In the genomic region with DNA sequence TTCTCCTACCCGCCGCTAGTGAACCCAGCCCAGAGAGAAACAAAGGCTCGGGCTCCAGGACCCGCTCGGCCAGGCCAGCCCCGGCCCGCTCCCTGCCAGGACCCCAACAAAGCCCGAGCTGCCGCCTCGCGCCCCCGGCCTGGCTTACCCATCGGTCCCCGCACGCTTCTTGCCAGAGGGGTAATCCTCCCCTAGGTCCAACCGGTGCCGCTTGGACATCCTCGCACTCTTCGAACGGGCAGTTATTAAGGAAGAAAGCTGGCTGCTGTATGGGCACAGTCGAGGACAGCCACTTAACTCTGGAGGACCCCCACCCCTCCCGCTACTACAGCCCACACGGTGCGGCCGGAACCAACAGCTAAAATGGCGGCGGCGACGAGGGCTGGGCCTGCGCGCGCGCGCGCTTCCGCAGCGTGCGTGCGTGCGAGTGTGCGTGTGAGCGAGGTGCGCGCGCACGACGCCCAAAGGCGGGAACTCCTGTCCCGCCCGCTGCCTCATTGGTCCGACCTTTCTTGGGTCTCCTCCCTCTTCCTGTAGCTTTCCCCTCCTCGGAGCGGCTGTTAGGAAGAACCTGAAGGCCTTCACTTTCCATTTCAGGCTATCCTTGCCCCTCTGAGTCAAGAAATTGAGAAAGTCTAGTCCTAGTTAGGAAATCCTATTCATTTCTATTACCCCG, we compare ENCODE assay signal across 8 cellular contexts. TPM values are rescaled to one million over a fixed set of nuclear protein-coding genes. Genes with fewer than 3 reads are reported as not detected.
DNase-seq lines count a peak whose midpoint lies in the region; ATAC-seq and TF ChIP-seq lines count a peak whose summit lies in the region.

TSS of gene DHX15 (minus strand) at position 380 of the 676 bp plus-strand sequence. CDS start at position 219, 161 bp downstream.

- no peaks in the 10 kb centered on the region for H3K27me3 ChIP-seq in H7 (ENCODE audit: control insufficient read depth, insufficient read depth, low read length)

- no peaks in the 10 kb centered on the region; the same call in none of the 2 replicates for H3K36me3 ChIP-seq in H7 (replicated peaks; ENCODE audit: control insufficient read depth, insufficient read depth, low read length)

- no peaks in the 10 kb centered on the region for H3K9me3 Mint-ChIP-seq in natural killer cell treated with Interleukin-12 subunit alpha and Interleukin-12 subunit beta and Interleukin-15 and Interleukin-18, amount 100 ng/mL, for 72 hours

- H3K27ac Mint-ChIP-seq in natural killer cell treated with Interleukin-12 subunit alpha and Interleukin-12 subunit beta and Interleukin-15 and Interleukin-18, amount 100 ng/mL, for 72 hours: peak within 1 kb of the TSS; percentile 93 to 96

- peaks cover 19% of the 10 kb centered on the region for H3K36me3 Mint-ChIP-seq in natural killer cell treated with Interleukin-12 subunit alpha and Interleukin-12 subunit beta and Interleukin-15 and Interleukin-18, amount 100 ng/mL, for 72 hours

- H3K4me3 ChIP-seq in H7 (ENCODE audit: insufficient read depth, low read depth, low read length) (peak within 1 kb of the TSS; percentile 99), fibroblast of pulmonary artery (replicated peaks; ENCODE audit: low read depth, low read length) (peak within 1 kb of the TSS; percentile 99)

- H3K4me1 Mint-ChIP-seq in natural killer cell treated with Interleukin-12 subunit alpha and Interleukin-12 subunit beta and Interleukin-15 and Interleukin-18, amount 100 ng/mL, for 72 hours (ENCODE audit: low read depth in 2 of 2): peaks cover 25 to 32% of the 10 kb centered on the region in 2 donors

- DNase-seq in ELR (ENCODE audit: low read depth) (peak; percentile 96), H7 (peak; percentile 93), M059J (ENCODE audit: low read depth) (peak; percentile 95), SHP77 (lab: John Stamatoyannopoulos, UW) (peak; percentile 75 to 76), fibroblast of pulmonary artery (ENCODE audit: low read depth) (peak; percentile 98)
- DNase-seq in activated effector memory CD4-positive, alpha-beta T cell treated with anti-CD3 and anti-CD28 coated beads, Interleukin-2, amount 50 U/mL, for 16 hours: peak; percentile 97
- peak; percentile 97 for DNase-seq in natural killer cell treated with Interleukin-12 subunit alpha and Interleukin-12 subunit beta and Interleukin-15 and Interleukin-18, amount 100 ng/mL, for 72 hours (ENCODE audit: low spot score)
- DNase-seq in stimulated activated naive CD8-positive, alpha-beta T cell treated with anti-CD3 and anti-CD28 coated beads, Interleukin-15, Interleukin-2, amounts not matched to agents 100 U/mL and 50 U/mL, for 24 hours: peak; percentile 93

- H3K4me3 Mint-ChIP-seq in natural killer cell treated with Interleukin-12 subunit alpha and Interleukin-12 subunit beta and Interleukin-15 and Interleukin-18, amount 100 ng/mL, for 72 hours: peak within 1 kb of the TSS; percentile 95

- ATAC-seq in natural killer cell treated with Interleukin-12 subunit alpha and Interleukin-12 subunit beta and Interleukin-15 and Interleukin-18, amount 100 ng/mL, for 72 hours: peak; percentile 97 to 99
- peak; percentile 97 for ATAC-seq in stimulated activated naive CD8-positive, alpha-beta T cell treated with anti-CD3 and anti-CD28 coated beads, Interleukin-15, Interleukin-2, amounts not matched to agents 100 U/mL and 50 U/mL, for 24 hours

- H3K27me3 Mint-ChIP-seq in natural killer cell treated with Interleukin-12 subunit alpha and Interleukin-12 subunit beta and Interleukin-15 and Interleukin-18, amount 100 ng/mL, for 72 hours: no peaks in the 10 kb centered on the region

- no peak for TF ChIP-seq CTCF in fibroblast of pulmonary artery (IDR thresholded peaks at IDR 0.05; ENCODE audit: low read length, missing control alignments)

RNA-seq across cellular contexts. Expression of gene DHX15, which starts in this region (rescaled TPM):
- 245 and 292 TPM in 2 replicates for total RNA-seq in H7 (2014; rRNA removed; shearing (Covaris generic))
- 120 and 198 TPM in 2 replicates for total RNA-seq in M059J (2014; rRNA removed; shearing (Covaris generic))
- total RNA-seq in natural killer cell treated with Interleukin-12 subunit alpha and Interleukin-12 subunit beta and Interleukin-15 and Interleukin-18, amount 100 ng/mL, for 72 hours: 100 to 1,000 TPM; 190 to 251 TPM

Comparison
In these comparisons a context has a peak if more than half of its experiments do, and no peak if none do; other contexts are left out.
1. Peak in every context shown above with its lines: DNase-seq, ATAC-seq and H3K4me3 ChIP-seq.